ENCODE assay signal across 25 cellular contexts in genomic region chr3:170636609-170637008, GRCh38. TPM values are rescaled to one million over a fixed set of nuclear protein-coding genes. Genes with fewer than 3 reads are reported as not detected.
"Had no signal": no experiment of that assay in that cellular context is flagged by ENCODE, and none has a peak within 500 bp of the region (broad histone marks: within the 10 kb centered on the region; RNA-seq: fewer than 3 reads in every experiment).

No MANE protein-coding gene starts in this region.

- H3K9me3 Mint-ChIP-seq: activated B cell treated with CpG ODN at 0.5 μM for 24 hours; activated CD8-positive, alpha-beta T cell treated with anti-CD3 and anti-CD28 coated beads for 36 hours; activated naive CD8-positive, alpha-beta T cell treated with anti-CD3 and anti-CD28 coated beads for 36 hours; activated T-helper 17 cell treated with anti-CD3 and anti-CD28 coated beads, Interleukin-2, amount 50 U/mL, for 72 hours; mesothelial cell of epicardium; natural killer cell treated with Interleukin-12 subunit alpha and Interleukin-12 subunit beta and Interleukin-15 and Interleukin-18, amount 100 ng/mL, for 72 hours; T-cell; type B pancreatic cell had no signal

- ATAC-seq: activated CD8-positive, alpha-beta T cell treated with anti-CD3 and anti-CD28 coated beads for 36 hours; activated T-helper 17 cell treated with anti-CD3 and anti-CD28 coated beads, Interleukin-2, amount 50 U/mL, for 72 hours; gastrocnemius medialis; heart left ventricle; left lobe of liver; natural killer cell treated with Interleukin-12 subunit alpha and Interleukin-12 subunit beta and Interleukin-15 and Interleukin-18, amount 100 ng/mL, for 72 hours; T-cell had no signal

- H3K27ac Mint-ChIP-seq: activated B cell treated with CpG ODN at 0.5 μM for 24 hours; activated CD8-positive, alpha-beta T cell treated with anti-CD3 and anti-CD28 coated beads for 36 hours; activated naive CD8-positive, alpha-beta T cell treated with anti-CD3 and anti-CD28 coated beads for 36 hours; activated T-helper 17 cell treated with anti-CD3 and anti-CD28 coated beads, Interleukin-2, amount 50 U/mL, for 72 hours; mesothelial cell of epicardium; natural killer cell treated with Interleukin-12 subunit alpha and Interleukin-12 subunit beta and Interleukin-15 and Interleukin-18, amount 100 ng/mL, for 72 hours; progenitor cell of endocrine pancreas; T-cell; type B pancreatic cell had no signal

- DNase-seq: activated B cell treated with CpG ODN at 0.5 μM for 24 hours; activated CD4-positive, alpha-beta T cell treated with anti-CD3 and anti-CD28 coated beads for 48 hours; activated CD8-positive, alpha-beta T cell treated with anti-CD3 and anti-CD28 coated beads for 36 hours; activated naive CD4-positive, alpha-beta T cell; activated naive CD8-positive, alpha-beta T cell treated with anti-CD3 and anti-CD28 coated beads for 36 hours; activated T-cell treated with anti-CD3 and anti-CD28 coated beads, Interleukin-2, amount 50 U/mL, for 1 hour; amniotic stem cell; erythroblast; gastrocnemius medialis; heart left ventricle; kidney; occipital lobe; stimulated activated CD4-positive, alpha-beta T cell treated with anti-CD3 and anti-CD28 coated beads, Interleukin-12 subunit alpha, Interleukin-12 subunit beta, amount 100 ng/mL, for 4 hours; stimulated activated CD4-positive, alpha-beta T cell treated with anti-CD3 and anti-CD28 coated beads, Interleukin-2, amount 100 ng/mL, for 24 hours; stimulated activated naive CD4-positive, alpha-beta T cell treated with Interleukin-2 at 50 U/mL for 16 hours; T-cell had no signal

- H3K4me3 Mint-ChIP-seq: activated B cell treated with CpG ODN at 0.5 μM for 24 hours; activated CD8-positive, alpha-beta T cell treated with anti-CD3 and anti-CD28 coated beads for 36 hours; activated naive CD8-positive, alpha-beta T cell treated with anti-CD3 and anti-CD28 coated beads for 36 hours; activated T-helper 17 cell treated with anti-CD3 and anti-CD28 coated beads, Interleukin-2, amount 50 U/mL, for 72 hours; mesothelial cell of epicardium; natural killer cell treated with Interleukin-12 subunit alpha and Interleukin-12 subunit beta and Interleukin-15 and Interleukin-18, amount 100 ng/mL, for 72 hours; T-cell; type B pancreatic cell had no signal

- H3K36me3 Mint-ChIP-seq: activated naive CD8-positive, alpha-beta T cell treated with anti-CD3 and anti-CD28 coated beads for 36 hours; mesothelial cell of epicardium; natural killer cell treated with Interleukin-12 subunit alpha and Interleukin-12 subunit beta and Interleukin-15 and Interleukin-18, amount 100 ng/mL, for 72 hours; T-cell; type B pancreatic cell had no signal

- H3K36me3 ChIP-seq: gastrocnemius medialis, heart left ventricle, suprapubic skin had no signal

- H3K27ac ChIP-seq: gastrocnemius medialis, heart left ventricle, suprapubic skin had no signal

- H3K27me3 Mint-ChIP-seq: type B pancreatic cell had no signal

- H3K4me3 ChIP-seq: gastrocnemius medialis, heart left ventricle, lung, suprapubic skin had no signal

- H3K27me3 ChIP-seq: gastrocnemius medialis, heart left ventricle, suprapubic skin had no signal

- H3K9me3 ChIP-seq: gastrocnemius medialis, heart left ventricle, suprapubic skin had no signal

- H3K4me1 ChIP-seq: heart left ventricle, suprapubic skin had no signal

- H3K4me1 Mint-ChIP-seq: activated T-helper 17 cell treated with anti-CD3 and anti-CD28 coated beads, Interleukin-2, amount 50 U/mL, for 72 hours; T-cell had no signal

RNA-seq across cellular contexts. Expression of gene SLC7A14, which starts 50.7 kb away (rescaled TPM):
- total RNA-seq: activated B cell treated with CpG ODN at 0.5 μM for 24 hours; activated CD8-positive, alpha-beta T cell treated with anti-CD3 and anti-CD28 coated beads for 36 hours; activated naive CD8-positive, alpha-beta T cell treated with anti-CD3 and anti-CD28 coated beads for 36 hours; activated T-helper 17 cell treated with anti-CD3 and anti-CD28 coated beads, Interleukin-2, amount 50 U/mL, for 72 hours; cardiac septum; kidney; natural killer cell treated with Interleukin-12 subunit alpha and Interleukin-12 subunit beta and Interleukin-15 and Interleukin-18, amount 100 ng/mL, for 72 hours; suprapubic skin; T-cell had no signal
- polyA plus RNA-seq: heart left ventricle had no signal
